Comparison of ENCODE assay signal across 1 cellular context in genomic region chr19:2118438-2118837, GRCh38.
A peak's percentile ranks its signal among the peaks of the same experiment; 100 is the strongest.
TF ChIP-seq lines count a peak whose summit lies in the region.

No MANE protein-coding gene starts in this region.

TF ChIP-seq in K562, 482 proteins besides CTCF, POLR2A, EP300 and RAD21:
- TF ChIP-seq MTA2 (IDR thresholded peaks at IDR 0.05; ENCODE audit: low read depth) (no peak), POLR2G (IDR thresholded peaks at IDR 0.05; ENCODE audit: low read depth, low read length) (0 out of 2 replicates have a peak, but pooled peaks have one; percentile 53), FOXM1 (IDR thresholded peaks at IDR 0.05; ENCODE audit: low read depth) (no peak), FOXM1 (CRISPR knock-in tag; IDR thresholded peaks at IDR 0.05; ENCODE audit: low read depth) (no peak)
